Comparison of ENCODE assay signal across 8 cellular contexts in the genomic region with DNA sequence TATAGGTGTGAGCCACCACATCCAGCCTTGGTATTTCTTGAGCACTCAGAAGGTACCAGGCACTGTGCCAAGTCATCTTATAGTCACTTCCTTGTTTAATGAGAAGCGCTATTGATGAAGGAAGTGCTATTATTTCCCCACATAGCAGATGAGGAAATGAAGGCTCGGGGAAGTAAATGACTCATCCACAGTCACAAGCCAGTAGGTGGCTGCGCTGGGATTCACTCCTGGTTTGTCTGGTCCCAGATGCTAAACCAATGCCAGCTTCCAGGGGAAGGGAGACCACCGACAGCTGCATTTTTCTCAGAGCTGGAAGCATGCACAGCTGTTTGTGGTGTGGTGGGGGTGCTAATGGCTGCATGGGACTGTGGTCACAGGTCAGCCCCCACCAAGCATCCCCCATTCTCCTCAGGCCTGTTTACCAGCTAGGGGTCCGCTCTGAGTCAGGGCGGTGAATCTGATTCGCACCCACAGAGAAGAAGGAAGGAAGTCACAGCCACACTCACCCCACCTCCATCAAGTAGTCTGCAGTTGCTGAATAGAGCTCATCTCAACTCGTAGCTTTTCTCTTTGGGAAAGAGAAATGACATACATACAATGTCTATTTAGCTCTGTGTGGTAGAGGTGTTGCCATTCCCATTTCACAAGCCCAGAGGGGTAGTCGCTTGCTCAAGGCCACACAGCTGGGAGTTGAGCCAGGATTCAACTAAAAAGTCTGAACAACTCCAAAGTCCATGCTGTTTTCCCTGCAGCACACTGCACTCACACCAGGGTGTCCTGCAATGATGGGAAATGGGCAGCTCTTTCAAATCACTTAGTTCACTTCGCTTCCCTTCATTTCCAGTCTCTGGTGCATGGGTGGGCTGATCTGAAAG. TPM values are rescaled to one million over a fixed set of nuclear protein-coding genes. Genes with fewer than 3 reads are reported as not detected.
DNase-seq lines count a peak whose midpoint lies in the region; ATAC-seq, FAIRE-seq and TF ChIP-seq lines count a peak whose summit lies in the region.

No MANE protein-coding gene starts in this region.

- DNase-seq in HTR-8/SVneo (ENCODE audit: insufficient read length, low spot score) (no peak), astrocyte (ENCODE audit: low read depth) (peak; percentile 67), GM03348 (ENCODE audit: low spot score) (no peak), inferior parietal cortex (ENCODE audit: extremely low spot score) (no peak)
- DNase-seq in stimulated activated naive CD8-positive, alpha-beta T cell treated with anti-CD3 and anti-CD28 coated beads, Interleukin-15, Interleukin-2, amounts not matched to agents 100 U/mL and 50 U/mL, for 24 hours, result peak; percentile 67

- TF ChIP-seq CTCF in astrocyte (IDR thresholded peaks at IDR 0.05; ENCODE audit: insufficient read depth, low read depth, low read length), result no peak

- 73 to 92% methylated on average over 4 of the region's 10 CpGs for WGBS in mesodermal cell (ENCODE audit: insufficient coverage in 2 of 2), 2 experiments

- H3K9me3 Mint-ChIP-seq in T-helper 1 cell treated with Interleukin-12 subunit alpha and Interleukin-12 subunit beta and Interleukin-4 antibody, amounts not matched to agents 30 μg/mL and 1 μg/mL, for 36 hours, result no peaks in the 10 kb centered on the region
- peaks cover 2% of the 10 kb centered on the region for H3K9me3 Mint-ChIP-seq in astrocyte (ENCODE audit: unreplicated experiment)

- no peak overlapping the region for H2AFZ ChIP-seq in astrocyte (ENCODE audit: low read depth, low read length)

- peaks cover 60% of the 10 kb centered on the region for H3K4me1 Mint-ChIP-seq in T-helper 1 cell treated with Interleukin-12 subunit alpha and Interleukin-12 subunit beta and Interleukin-4 antibody, amounts not matched to agents 30 μg/mL and 1 μg/mL, for 36 hours (ENCODE audit: low read depth)
- peaks cover 83% of the 10 kb centered on the region for H3K4me1 Mint-ChIP-seq in astrocyte (ENCODE audit: low read depth, unreplicated experiment)

- FAIRE-seq in HTR-8/SVneo (lab: Jason Lieb, UNC) (peak; percentile 81), astrocyte (lab: Jason Lieb, UNC) (peak; percentile 32)

- ATAC-seq in stimulated activated naive CD8-positive, alpha-beta T cell treated with anti-CD3 and anti-CD28 coated beads, Interleukin-15, Interleukin-2, amounts not matched to agents 100 U/mL and 50 U/mL, for 24 hours, result peak; percentile 78
- no peak for ATAC-seq in HG03097 (IDR thresholded peaks at IDR 0.05; ENCODE audit: low FRiP score, unreplicated experiment)

- no peaks in the 10 kb centered on the region for H3K36me3 Mint-ChIP-seq in T-helper 1 cell treated with Interleukin-12 subunit alpha and Interleukin-12 subunit beta and Interleukin-4 antibody, amounts not matched to agents 30 μg/mL and 1 μg/mL, for 36 hours (ENCODE audit: low read depth)
- peaks cover 6% of the 10 kb centered on the region for H3K36me3 Mint-ChIP-seq in astrocyte (ENCODE audit: low read depth, unreplicated experiment)

- H3K4me1 ChIP-seq in astrocyte (ENCODE audit: insufficient read depth, low read length), result peaks cover 78% of the 10 kb centered on the region
- peaks cover 74% of the 10 kb centered on the region for H3K4me1 ChIP-seq in mesodermal cell (ENCODE audit: control insufficient read depth, insufficient read depth, low read length, poor library complexity, severe bottlenecking)

- H3K9me3 ChIP-seq in astrocyte (ENCODE audit: insufficient read depth, low read depth, low read length), result no peaks in the 10 kb centered on the region
- H3K9me3 ChIP-seq in mesodermal cell (ENCODE audit: control insufficient read depth, low read length), result no peaks in the 10 kb centered on the region

- peak overlapping the region; percentile 78 for H3K4me2 ChIP-seq in astrocyte (ENCODE audit: low read length)

- H3K9ac ChIP-seq in astrocyte (ENCODE audit: low read length), result peak overlapping the region; percentile 69

- peak overlapping the region; percentile 80 for H3K27ac Mint-ChIP-seq in T-helper 1 cell treated with Interleukin-12 subunit alpha and Interleukin-12 subunit beta and Interleukin-4 antibody, amounts not matched to agents 30 μg/mL and 1 μg/mL, for 36 hours
- H3K27ac Mint-ChIP-seq in astrocyte (ENCODE audit: unreplicated experiment), result peak overlapping the region; percentile 96

- no peaks in the 10 kb centered on the region for H3K27me3 ChIP-seq in astrocyte (ENCODE audit: insufficient read depth, low read length)

- H3K4me3 Mint-ChIP-seq in T-helper 1 cell treated with Interleukin-12 subunit alpha and Interleukin-12 subunit beta and Interleukin-4 antibody, amounts not matched to agents 30 μg/mL and 1 μg/mL, for 36 hours, result peak overlapping the region; percentile 49
- no peak overlapping the region for H3K4me3 Mint-ChIP-seq in astrocyte (ENCODE audit: unreplicated experiment)

- H3K79me2 ChIP-seq in astrocyte (ENCODE audit: insufficient read depth, low read length), result peaks cover 16% of the 10 kb centered on the region

- H3K4me3 ChIP-seq in astrocyte (ENCODE audit: insufficient read depth, low read depth, low read length) (peak overlapping the region; percentile 41), mesodermal cell (ENCODE audit: extremely low read depth, insufficient read depth, low read length, poor library complexity, severe bottlenecking) (no peak overlapping the region)

- no peaks in the 10 kb centered on the region for H3K36me3 ChIP-seq in astrocyte (ENCODE audit: insufficient read depth, low read length)
- peaks cover 2% of the 10 kb centered on the region for H3K36me3 ChIP-seq in mesodermal cell (ENCODE audit: control insufficient read depth, insufficient read depth, low read length)

- H4K20me1 ChIP-seq in astrocyte (ENCODE audit: insufficient read depth, low read length), result no peaks in the 10 kb centered on the region

- peaks cover 35% of the 10 kb centered on the region for H3K27me3 Mint-ChIP-seq in T-helper 1 cell treated with Interleukin-12 subunit alpha and Interleukin-12 subunit beta and Interleukin-4 antibody, amounts not matched to agents 30 μg/mL and 1 μg/mL, for 36 hours (ENCODE audit: low read depth)
- H3K27me3 Mint-ChIP-seq in astrocyte (ENCODE audit: low read depth, unreplicated experiment), result no peaks in the 10 kb centered on the region

- H3K27ac ChIP-seq in astrocyte (ENCODE audit: low read depth, low read length), result peak overlapping the region; percentile 97
- H3K27ac ChIP-seq in mesodermal cell (ENCODE audit: low read depth, low read length, severe bottlenecking), result peak overlapping the region; percentile 94

RNA-seq across cellular contexts. Expression of gene LTBP2, which starts 6.3 kb away (rescaled TPM):
- 162 and 196 TPM in 2 replicates for total RNA-seq in astrocyte
- 29.7 TPM for polyA plus RNA-seq in mesodermal cell (2013, experiment 1 of 2)
- polyA plus RNA-seq in mesodermal cell (2013, experiment 2 of 2), result 26.6 TPM

Comparison
In these comparisons a context has a peak if more than half of its experiments do, and no peak if none do; other contexts are left out.
1. DNase-seq: peak in astrocyte (single experiment) and stimulated activated naive CD8-positive, alpha-beta T cell treated with anti-CD3 and anti-CD28 coated beads, Interleukin-15, Interleukin-2, amounts not matched to agents 100 U/mL and 50 U/mL, for 24 hours (single experiment); none in HTR-8/SVneo (single experiment), GM03348 (single experiment) and inferior parietal cortex (single experiment).